ENCODE assay signal across 25 cellular contexts in the genomic region with DNA sequence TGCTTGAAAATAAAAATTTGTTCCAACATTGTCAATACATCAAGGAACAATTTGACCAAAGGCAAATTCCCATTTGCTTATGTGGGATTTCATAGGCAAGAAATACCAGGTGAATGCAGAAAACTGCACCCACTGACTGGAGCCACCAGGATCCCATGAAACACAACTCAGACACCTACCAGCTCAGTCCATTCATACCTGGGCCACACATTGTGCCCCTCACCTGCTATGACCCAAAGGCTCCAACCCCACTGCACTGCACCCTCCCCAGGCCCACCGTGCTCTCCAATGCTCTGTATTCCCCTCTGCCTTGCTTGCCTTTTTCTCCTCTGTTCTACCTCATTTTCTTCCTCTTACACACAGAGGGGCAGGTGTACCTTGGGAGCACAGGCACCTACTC.
"Had no signal": no experiment of that assay in that cellular context is flagged by ENCODE, and none has a peak within 500 bp of the region (broad histone marks: within the 10 kb centered on the region; RNA-seq: fewer than 3 reads in every experiment).

No MANE protein-coding gene starts in this region.

- H3K27me3 ChIP-seq: ascending aorta, cardiac muscle cell, dorsolateral prefrontal cortex, gastrocnemius medialis, hepatocyte, tibial nerve had no signal

- H3K9me3 Mint-ChIP-seq: brain; natural killer cell treated with Interleukin-12 subunit alpha and Interleukin-12 subunit beta and Interleukin-15 and Interleukin-18, amount 100 ng/mL, for 72 hours had no signal

- H3K36me3 Mint-ChIP-seq: activated naive CD8-positive, alpha-beta T cell had no signal

- H3K27me3 Mint-ChIP-seq: activated naive CD8-positive, alpha-beta T cell; brain; natural killer cell treated with Interleukin-12 subunit alpha and Interleukin-12 subunit beta and Interleukin-15 and Interleukin-18, amount 100 ng/mL, for 72 hours had no signal

- H3K9me3 ChIP-seq: ascending aorta, gastrocnemius medialis, mucosa of descending colon, tibial nerve had no signal

- H3K4me3 Mint-ChIP-seq: activated naive CD8-positive, alpha-beta T cell; brain; natural killer cell treated with Interleukin-12 subunit alpha and Interleukin-12 subunit beta and Interleukin-15 and Interleukin-18, amount 100 ng/mL, for 72 hours had no signal

- H3K27ac ChIP-seq: ascending aorta, cardiac muscle cell, coronary artery, dorsolateral prefrontal cortex, gastrocnemius medialis, hepatocyte, tibial nerve, WERI-Rb-1 had no signal

- H3K4me3 ChIP-seq: ascending aorta, cardiac muscle cell, coronary artery, dorsolateral prefrontal cortex, gastrocnemius medialis, hepatocyte, mucosa of descending colon, tibial nerve had no signal

- DNase-seq: activated CD4-positive, alpha-beta T cell treated with anti-CD3 and anti-CD28 coated beads for 48 hours; activated gamma-delta T cell; dorsolateral prefrontal cortex; effector memory CD4-positive, alpha-beta T cell; erythroblast; gastrocnemius medialis; left cardiac atrium; left ventricle myocardium superior; mucosa of descending colon; posterior cingulate gyrus; right cardiac atrium; stimulated activated CD4-positive, alpha-beta T cell treated with anti-CD3 and anti-CD28 coated beads, Interleukin-2, amount 100 ng/mL, for 48 hours; stimulated activated naive CD4-positive, alpha-beta T cell treated with Interleukin-2 at 50 U/mL for 16 hours; T1000; WERI-Rb-1 had no signal

- H3K36me3 ChIP-seq: ascending aorta, cardiac muscle cell, gastrocnemius medialis had no signal

- H2AFZ ChIP-seq: hepatocyte had no signal

- H3K27ac Mint-ChIP-seq: activated naive CD8-positive, alpha-beta T cell; brain had no signal

- H3K4me2 ChIP-seq: hepatocyte had no signal

- ATAC-seq: activated CD4-positive, CD25-positive, alpha-beta regulatory T cell treated with anti-CD3 and anti-CD28 coated beads, Interleukin-2, amount 50 U/mL, for 24 hours; gastrocnemius medialis; left cardiac atrium; left ventricle myocardium superior; mucosa of descending colon; natural killer cell treated with Interleukin-12 subunit alpha and Interleukin-12 subunit beta and Interleukin-15 and Interleukin-18, amount 100 ng/mL, for 72 hours; right cardiac atrium; SK-N-SH treated with all-trans-retinoic acid at 6 μM for 48 hours had no signal
